ENCODE assay signal across 25 cellular contexts in genomic region chr10:22285130-22285529, GRCh38.
"Had no signal": no experiment of that assay in that cellular context is flagged by ENCODE, and none has a peak within 500 bp of the region (broad histone marks: within the 10 kb centered on the region; RNA-seq: fewer than 3 reads in every experiment).

No MANE protein-coding gene starts in this region.

- H3K4me1 ChIP-seq: adrenal gland, ascending aorta, parathyroid adenoma, sigmoid colon, stomach, suprapubic skin, transverse colon had no signal

- H2AFZ ChIP-seq: hepatocyte, parathyroid adenoma had no signal

- H3K27me3 ChIP-seq: ascending aorta, sigmoid colon, transverse colon had no signal

- DNase-seq: activated CD4-positive, alpha-beta T cell treated with anti-CD3 and anti-CD28 coated beads for 4 hours; activated CD4-positive, alpha-beta T cell treated with anti-CD3 and anti-CD28 coated beads, Interleukin-2, amount 50 U/mL, for 48 hours; activated CD4-positive, CD25-positive, alpha-beta regulatory T cell; activated CD8-positive, alpha-beta memory T cell treated with anti-CD3 and anti-CD28 coated beads, Interleukin-2, amount 50 U/mL, for 48 hours; activated naive CD4-positive, alpha-beta T cell; activated T-cell treated with anti-CD3 and anti-CD28 coated beads, Interleukin-2, amount 50 U/mL, for 4 hours; adrenal gland; immature natural killer cell; kidney glomerular epithelial cell; mesenchymal stem cell; nephron progenitor cell; sigmoid colon; stimulated activated CD4-positive, alpha-beta T cell treated with anti-CD3 and anti-CD28 coated beads, Interleukin-15, amount 100 ng/mL, for 24 hours; stomach; transverse colon had no signal

- H3K36me3 ChIP-seq: adrenal gland, ascending aorta, sigmoid colon, stomach, suprapubic skin, transverse colon had no signal

- H3K36me3 Mint-ChIP-seq: activated naive CD8-positive, alpha-beta T cell; immature natural killer cell; stimulated activated memory B cell treated with anti-CD40 and anti-IgM and Interleukin-4, amounts not matched to agents 10 μg/mL and 1 μg/mL and 100 μg/mL, for 72 hours had no signal

- H3K79me2 ChIP-seq: hepatocyte, parathyroid adenoma had no signal

- H3K4me3 ChIP-seq: adrenal gland, ascending aorta, hepatocyte, sigmoid colon, smooth muscle cell, stomach, suprapubic skin, transverse colon had no signal

- H3K27me3 Mint-ChIP-seq: stimulated activated memory B cell treated with anti-CD40 and anti-IgM and Interleukin-4, amounts not matched to agents 10 μg/mL and 1 μg/mL and 100 μg/mL, for 72 hours had no signal

- H3K27ac Mint-ChIP-seq: activated naive CD8-positive, alpha-beta T cell; activated T-helper 2 cell treated with anti-CD3 and anti-CD28 coated beads, Interferon-gamma antibody, Interleukin-2, Interleukin-4, amounts not matched to agents 10 μg/mL and 5 μg/mL and 100 μg/mL, durations not matched to agents 14 hours and 24 hours and 36 hours; immature natural killer cell; nephron progenitor cell; stimulated activated memory B cell treated with anti-CD40 and anti-IgM and Interleukin-4, amounts not matched to agents 10 μg/mL and 1 μg/mL and 100 μg/mL, for 72 hours; T-helper 1 cell treated with Interleukin-12 subunit alpha and Interleukin-12 subunit beta and Interleukin-4 antibody, amounts not matched to agents 30 μg/mL and 1 μg/mL, for 36 hours had no signal

- ATAC-seq: activated T-cell treated with anti-CD3 and anti-CD28 coated beads, Interleukin-2, amount 50 U/mL, for 4 hours; stimulated activated memory B cell treated with anti-CD40 and anti-IgM and Interleukin-4, amounts not matched to agents 10 μg/mL and 1 μg/mL and 100 μg/mL, for 72 hours had no signal

- H3K4me3 Mint-ChIP-seq: activated naive CD8-positive, alpha-beta T cell; activated T-cell treated with anti-CD3 and anti-CD28 coated beads, Interleukin-2, amount 50 U/mL, for 4 hours; immature natural killer cell; nephron progenitor cell; stimulated activated memory B cell treated with anti-CD40 and anti-IgM and Interleukin-4, amounts not matched to agents 10 μg/mL and 1 μg/mL and 100 μg/mL, for 72 hours; T-helper 1 cell treated with Interleukin-12 subunit alpha and Interleukin-12 subunit beta and Interleukin-4 antibody, amounts not matched to agents 30 μg/mL and 1 μg/mL, for 36 hours had no signal

- H3K9me3 ChIP-seq: adrenal gland, ascending aorta, sigmoid colon, stomach, suprapubic skin, transverse colon had no signal

- H3K4me2 ChIP-seq: hepatocyte, smooth muscle cell had no signal

- H3K27ac ChIP-seq: adrenal gland, ascending aorta, epithelial cell of prostate, hepatocyte, parathyroid adenoma, sigmoid colon, stomach, suprapubic skin, transverse colon had no signal

- H3K4me1 Mint-ChIP-seq: immature natural killer cell; nephron progenitor cell; stimulated activated memory B cell treated with anti-CD40 and anti-IgM and Interleukin-4, amounts not matched to agents 10 μg/mL and 1 μg/mL and 100 μg/mL, for 72 hours had no signal

- H3K9ac ChIP-seq: parathyroid adenoma had no signal

- H3K9me3 Mint-ChIP-seq: activated T-cell treated with anti-CD3 and anti-CD28 coated beads, Interleukin-2, amount 50 U/mL, for 4 hours; activated T-helper 2 cell treated with anti-CD3 and anti-CD28 coated beads, Interferon-gamma antibody, Interleukin-2, Interleukin-4, amounts not matched to agents 10 μg/mL and 5 μg/mL and 100 μg/mL, durations not matched to agents 14 hours and 24 hours and 36 hours; immature natural killer cell; stimulated activated memory B cell treated with anti-CD40 and anti-IgM and Interleukin-4, amounts not matched to agents 10 μg/mL and 1 μg/mL and 100 μg/mL, for 72 hours; T-helper 1 cell treated with Interleukin-12 subunit alpha and Interleukin-12 subunit beta and Interleukin-4 antibody, amounts not matched to agents 30 μg/mL and 1 μg/mL, for 36 hours had no signal
